Comparison of ENCODE assay signal across 30 cellular contexts in the genomic region with DNA sequence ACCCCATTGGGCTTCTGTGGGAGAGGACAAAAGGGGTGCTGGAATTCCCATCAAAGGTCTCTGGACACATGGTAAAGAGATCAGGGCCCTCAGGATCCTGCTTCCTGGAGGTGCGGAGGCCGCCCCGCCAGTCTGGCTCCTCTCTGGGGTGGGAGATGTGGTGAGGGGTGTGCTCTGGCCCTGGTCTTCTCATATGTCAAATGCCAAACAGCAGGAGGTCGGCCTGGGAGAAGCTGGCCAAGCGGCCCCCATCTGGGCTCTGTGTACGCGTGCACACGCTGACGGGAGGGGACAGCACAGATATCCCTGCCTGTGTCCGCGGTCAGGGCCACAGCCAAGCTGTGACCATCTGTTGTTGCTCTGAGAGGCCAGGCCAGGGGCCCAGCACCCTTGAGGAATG. TPM values are rescaled to one million over a fixed set of nuclear protein-coding genes. Genes with fewer than 3 reads are reported as not detected.
"Had no signal": no experiment of that assay in that cellular context is flagged by ENCODE, and none has a peak within 500 bp of the region (broad histone marks: within the 10 kb centered on the region; RNA-seq: fewer than 3 reads in every experiment).

No MANE protein-coding gene starts in this region.

- H3K27ac ChIP-seq: coronary artery, esophagus squamous epithelium, hepatocyte, neutrophil, parathyroid adenoma, right lobe of liver, thyroid gland had no signal

- H3K27me3 ChIP-seq: hepatocyte, right lobe of liver, thyroid gland had no signal

- ATAC-seq: left lobe of liver; mucosa of descending colon; naive thymus-derived CD4-positive, alpha-beta T cell; right lobe of liver; stimulated activated naive CD8-positive, alpha-beta T cell treated with anti-CD3 and anti-CD28 coated beads, Interleukin-15, amount 100 ng/mL, for 72 hours had no signal

- H3K4me2 ChIP-seq: hepatocyte, smooth muscle cell had no signal

- DNase-seq: dermis blood vessel endothelial cell; effector memory CD4-positive, alpha-beta T cell; esophagus squamous epithelium; foreskin melanocyte; head of caudate nucleus; kidney; mesenchymal stem cell; mucosa of descending colon; naive thymus-derived CD4-positive, alpha-beta T cell; right lobe of liver; stimulated activated CD4-positive, alpha-beta T cell treated with anti-CD3 and anti-CD28 coated beads, Interleukin-12 subunit alpha, Interleukin-12 subunit beta, amount 100 ng/mL, for 4 hours; stimulated activated CD4-positive, alpha-beta T cell treated with anti-CD3 and anti-CD28 coated beads, Interleukin-1b, Interleukin-23, amount 100 ng/mL, for 48 hours; stimulated activated CD4-positive, alpha-beta T cell treated with anti-CD3 and anti-CD28 coated beads, Interleukin-4, amount 100 ng/mL, for 1 hour; stimulated activated CD8-positive, alpha-beta memory T cell treated with anti-CD3 and anti-CD28 coated beads, Interleukin-4, amount 100 ng/mL, for 48 hours; stimulated activated naive CD4-positive, alpha-beta T cell; stimulated activated naive CD8-positive, alpha-beta T cell treated with anti-CD3 and anti-CD28 coated beads, Interleukin-15, amount 100 ng/mL, for 72 hours; thyroid gland had no signal

- H3K36me3 ChIP-seq: esophagus squamous epithelium, neutrophil, right lobe of liver, thyroid gland had no signal

- H3K9ac ChIP-seq: parathyroid adenoma had no signal

- H3K4me1 ChIP-seq: right lobe of liver had no signal

- H3K9me3 ChIP-seq: esophagus squamous epithelium, mucosa of descending colon, neutrophil, right lobe of liver, thyroid gland had no signal

- H3K4me3 ChIP-seq: coronary artery, esophagus squamous epithelium, hepatocyte, lung, mucosa of descending colon, right lobe of liver, smooth muscle cell, thyroid gland had no signal

- H2AFZ ChIP-seq: hepatocyte, parathyroid adenoma had no signal

RNA-seq across cellular contexts. Expression of gene ANKRD33, which starts 53.5 kb away (rescaled TPM):
- total RNA-seq: dermis blood vessel endothelial cell; epithelial cell of proximal tubule; hepatocyte; kidney; left lobe of liver; liver; naive thymus-derived CD4-positive, alpha-beta T cell; omental fat pad; smooth muscle cell; subcutaneous adipose tissue; temporal lobe; thyroid gland; urinary bladder had no signal
- polyA plus RNA-seq: liver; naive thymus-derived CD4-positive, alpha-beta T cell; urinary bladder had no signal
